In the genomic region with DNA sequence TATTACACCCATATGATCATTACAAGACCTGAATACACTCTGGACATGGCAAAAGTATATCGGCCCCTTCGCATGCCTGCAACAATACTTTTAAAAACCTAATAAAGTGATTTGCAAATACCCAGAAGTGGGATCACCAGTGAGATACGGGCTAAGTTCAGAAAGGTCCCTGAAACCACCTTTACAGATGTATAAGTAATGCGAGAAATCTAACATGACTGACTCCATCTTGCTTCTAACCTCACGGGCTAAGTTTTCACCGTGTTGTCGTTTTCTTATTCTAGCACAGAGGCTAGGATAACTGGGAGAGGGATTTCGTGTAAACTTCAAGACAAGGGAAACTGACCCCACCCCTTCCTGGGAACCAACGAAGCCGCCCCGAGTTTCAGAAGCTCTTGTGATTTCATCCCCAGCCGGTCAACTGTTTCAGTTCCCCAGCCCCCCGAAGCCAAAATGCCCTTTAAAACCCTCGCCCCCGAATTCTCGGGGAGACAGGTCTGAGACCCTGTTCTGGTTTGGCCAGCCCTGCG, we compare ENCODE assay signal across 8 cellular contexts. TPM values are rescaled to one million over a fixed set of nuclear protein-coding genes. Genes with fewer than 3 reads are reported as not detected.
A peak's percentile ranks its signal among the peaks of the same experiment; 100 is the strongest.
DNase-seq lines count a peak whose midpoint lies in the region; ATAC-seq, FAIRE-seq and TF ChIP-seq lines count a peak whose summit lies in the region.

No MANE protein-coding gene starts in this region.

- no peaks in the 10 kb centered on the region for H3K9me2 ChIP-seq in MM.1S (replicated peaks; ENCODE audit: insufficient read depth, low read length)

- no peak for TF ChIP-seq RAD21 in K562 (CRISPR knock-in tag; conservative IDR thresholded peaks at IDR 0.05 in 1 of 2, IDR thresholded peaks at IDR 0.05 in 1 of 2)

- CTCF ChIA-PET in K562 (lab: Yijun Ruan, JAX; ENCODE audit: low intra/inter-chr PET ratio), result no interaction called here

- TF ChIP-seq POLR2A in K562 (conservative IDR thresholded peaks at IDR 0.05), result no peak

- H3K27me3 ChIP-seq in MM.1S (replicated peaks; ENCODE audit: insufficient read depth, low read length) (no peaks in the 10 kb centered on the region), K562 (ENCODE audit: control insufficient read depth in 2 of 2, insufficient read depth in 2 of 2, low read length in 2 of 2) (no peaks in the 10 kb centered on the region), iPS-20b (ENCODE audit: insufficient read depth, low read length) (peaks cover 26% of the 10 kb centered on the region), small intestine (ENCODE audit: control insufficient read depth in 2 of 2, insufficient read depth in 2 of 2, low read length in 2 of 2) (no peaks in the 10 kb centered on the region)

- no peak for TF ChIP-seq EP300 in K562 (IDR thresholded peaks at IDR 0.05; ENCODE audit: low read length)

- H3K4me3 ChIP-seq in MM.1S (ENCODE audit: low read length) (peak overlapping the region; percentile 71), K562 (peak overlapping the region; percentile 68), iPS-20b (ENCODE audit: low read length) (peak overlapping the region; percentile 88), small intestine (ENCODE audit: low read depth in 1 of 2, low read length in 2 of 2) (peak overlapping the region; percentile 80 to 82)

- H3K9me3 ChIP-seq in MM.1S (replicated peaks; ENCODE audit: insufficient read depth, low read length), result no peaks in the 10 kb centered on the region
- no peaks in the 10 kb centered on the region for H3K9me3 ChIP-seq in K562 (replicated peaks; ENCODE audit: control insufficient read depth, insufficient read depth, low read depth, low read length)
- 0 out of 2 replicates have a peak, but pooled peaks cover 5% of the 10 kb centered on the region for H3K9me3 ChIP-seq in iPS-20b (ENCODE audit: insufficient read depth, low read depth, low read length)
- H3K9me3 ChIP-seq in small intestine (ENCODE audit: control insufficient read depth, low read depth), result no peaks in the 10 kb centered on the region

- H2AFZ ChIP-seq in MM.1S (ENCODE audit: low read length) (peak overlapping the region; percentile 72), K562 (ENCODE audit: low read depth, low read length) (peak overlapping the region; percentile 97)

- H4K20me1 ChIP-seq in MM.1S (ENCODE audit: insufficient read depth, low read length) (no peaks in the 10 kb centered on the region), K562 (replicated peaks; ENCODE audit: control insufficient read depth, insufficient read depth, low read length) (no peaks in the 10 kb centered on the region)

- intact Hi-C loops in K562 (cut with micrococcal nuclease), result loop anchor here (10.0 kb wide), 1 partner anchor 296 kb away; the partner anchor contains the start of genes CKAP2 and VPS36

- in situ Hi-C loops in K562 (cut with MboI), result no loop called here

- H3K4me1 ChIP-seq in MM.1S (ENCODE audit: low read length) (0 out of 2 replicates have a peak, but pooled peaks cover 4% of the 10 kb centered on the region), K562 (replicated peaks in 1 of 2; ENCODE audit: control insufficient read depth in 2 of 2, insufficient read depth in 2 of 2, low read length in 2 of 2) (peaks cover 8 to 10% of the 10 kb centered on the region in 2 experiments; a peak in 4 of 5 replicates), iPS-20b (ENCODE audit: insufficient read depth, low read length) (peaks cover 14% of the 10 kb centered on the region; the same call in 1 of the 2 replicates), small intestine (ENCODE audit: control insufficient read depth in 2 of 2, insufficient read depth in 1 of 2, low read depth in 1 of 2, low read length in 1 of 2) (peaks cover 5 to 12% of the 10 kb centered on the region in 2 donors)

- H3K9me1 ChIP-seq in K562 (ENCODE audit: control insufficient read depth, insufficient read depth, low read length), result no peaks in the 10 kb centered on the region

- 27% methylated on average over 9 of the region's 17 CpGs for WGBS in K562 (ENCODE audit: insufficient coverage, low coverage, missing lambda C conversion rate)
- 7 to 10% (median 10%) methylated on average over 17 of the region's 17 CpGs for WGBS in small intestine, 3 donors

- POLR2A ChIA-PET in K562 (lab: Yijun Ruan, JAX), result no interaction called here

- peak overlapping the region; percentile 84 for H3K27ac ChIP-seq in C4-2B
- H3K27ac ChIP-seq in MM.1S (ENCODE audit: low read length), result no peak overlapping the region
- H3K27ac ChIP-seq in K562 (ENCODE audit: extremely low read depth, low read depth, low read length), result peak overlapping the region; percentile 58; the same call in 1 of the 3 replicates
- H3K27ac ChIP-seq in iPS-20b (ENCODE audit: low read length), result no peak overlapping the region
- H3K27ac ChIP-seq in small intestine (ENCODE audit: low read depth in 1 of 2, low read length in 1 of 2), result peak overlapping the region; percentile 66 to 89

- no peaks in the 10 kb centered on the region for H3F3A ChIP-seq in MM.1S (ENCODE audit: insufficient read depth, low read length)

- FAIRE-seq in K562 (lab: Jason Lieb, UNC) (peak; percentile 57), small intestine (lab: Jason Lieb, UNC) (no peak)

- ATAC-seq in GM19463 (IDR thresholded peaks at IDR 0.05; ENCODE audit: unreplicated experiment), result peak; percentile 17
- peak; percentile 57 for ATAC-seq in K562
- no peak for ATAC-seq in HG02973 (IDR thresholded peaks at IDR 0.05; ENCODE audit: unreplicated experiment)

- peak overlapping the region; percentile 56; the same call in 1 of the 2 replicates for H3K9ac ChIP-seq in MM.1S (ENCODE audit: low read length)
- H3K9ac ChIP-seq in K562 (ENCODE audit: insufficient read depth in 1 of 2, low read depth in 2 of 2, low read length in 2 of 2), result peak overlapping the region; percentile 72 to 92; a peak in 3 of 4 replicates
- peak overlapping the region; percentile 76 for H3K9ac ChIP-seq in iPS-20b (ENCODE audit: low read depth, low read length)

- BruUV-seq in K562 (replicated peaks; lab: Mats Ljungman, UMichigan), result no TSS peak

- H3K4me2 ChIP-seq in MM.1S (ENCODE audit: low read depth, low read length) (peak overlapping the region; percentile 50), K562 (ENCODE audit: insufficient read depth, low read length) (peak overlapping the region; percentile 63)

- TF ChIP-seq CTCF in C4-2B (conservative IDR thresholded peaks at IDR 0.05) (no peak), MM.1S (IDR thresholded peaks at IDR 0.05; ENCODE audit: low read length) (no peak), K562 (IDR thresholded peaks at IDR 0.05 in 2 of 3, conservative IDR thresholded peaks at IDR 0.05 in 1 of 3; ENCODE audit: insufficient read depth in 2 of 3, low read depth in 1 of 3, low read length in 3 of 3) (no peak)

- no peaks in the 10 kb centered on the region for H3K79me2 ChIP-seq in MM.1S (ENCODE audit: low read length)
- H3K79me2 ChIP-seq in K562 (ENCODE audit: control insufficient read depth, insufficient read depth, low read length), result no peaks in the 10 kb centered on the region

- no peaks in the 10 kb centered on the region for H3K36me3 ChIP-seq in MM.1S (replicated peaks; ENCODE audit: insufficient read depth, low read length)
- no peaks in the 10 kb centered on the region for H3K36me3 ChIP-seq in K562 (ENCODE audit: control insufficient read depth, insufficient read depth, low read length)
- H3K36me3 ChIP-seq in iPS-20b (ENCODE audit: insufficient read depth, low read depth, low read length), result no peaks in the 10 kb centered on the region
- H3K36me3 ChIP-seq in small intestine (ENCODE audit: control insufficient read depth in 2 of 2, insufficient read depth in 2 of 2, low read length in 2 of 2), result no peaks in the 10 kb centered on the region

- DNase-seq in MM.1S, result no peak
- DNase-seq in K562 (ENCODE audit: extremely low read depth in 1 of 4, low spot score in 3 of 4), result peak in 3 of 4 experiments; percentile 9 to 33 (median 26)
- peak; percentile 53 for DNase-seq in small intestine
- no peak for DNase-seq in ecto neural progenitor cell (ENCODE audit: low spot score)

RNA-seq across cellular contexts. Expression of gene NEK3, which starts 0.7 kb away (rescaled TPM):
- 4.2 and 12.8 TPM in 2 replicates for total RNA-seq in K562 (2011; cell fraction: chromatin; rRNA removed; ENCODE audit: low replicate concordance)
- total RNA-seq in K562 (2011; cell fraction: nucleolus; rRNA removed), result 1.8 and 3.4 TPM in 2 replicates
- total RNA-seq in K562 (2011; cell fraction: nucleoplasm; rRNA removed), result 3.9 and 6.0 TPM in 2 replicates
- total RNA-seq in K562 (2014; rRNA removed) (5.3 and 6.4 TPM in 2 replicates), K562 (2014; rRNA removed; fragmentation: Illumina TruSeq; extraction: Trizol) (7.1 and 8.3 TPM in 2 replicates), K562 (2015; rRNA removed; fragmentation: Illumina TruSeq; extraction: Trizol) (6.7 and 7.5 TPM in 2 replicates), K562 (2021) (3.6 and 6.2 TPM in 2 replicates)
- polyA plus RNA-seq in K562 (2011; rRNA removed) (4.8 and 10.0 TPM in 2 replicates), K562 (2014; fragmentation: Illumina TruSeq; extraction: Trizol) (8.7 and 10.3 TPM in 2 replicates), K562 (2014; fragmentation: Nextera tagmentation; extraction: Ambion mirVana) (10 to 100 TPM in 1 of 2 experiments, 1 to 10 TPM in 1; 9.3 to 11.0 TPM), K562 (2014; rRNA removed) (6.4 and 9.9 TPM in 2 replicates), small intestine (10 to 100 TPM; 20.6 to 44.3 (median 40.0) TPM)
- polyA plus RNA-seq in K562 (2011; cell fraction: cytosol; rRNA removed), result 1.5 and 2.3 TPM in 2 replicates
- 4.6 and 4.7 TPM in 2 replicates for polyA plus RNA-seq in K562 (2011; cell fraction: nucleus; rRNA removed)
- polyA plus RNA-seq in K562 (2012), result 5.4 and 6.5 TPM in 2 replicates
- 4.1 and 9.6 TPM in 2 replicates for polyA minus RNA-seq in K562 (2011; rRNA and poly(A)+ RNA removed)
- polyA minus RNA-seq in K562 (2011; cell fraction: cytosol; rRNA and poly(A)+ RNA removed), result 3.3 and 3.6 TPM in 2 replicates
- polyA minus RNA-seq in K562 (2011; cell fraction: nucleus; rRNA and poly(A)+ RNA removed), result 1.2 and 1.4 TPM in 2 replicates

RNA-seq across cellular contexts. Expression of gene NEK5, which starts 29.8 kb away (rescaled TPM):
- total RNA-seq in K562 (2011; cell fraction: chromatin; rRNA removed; ENCODE audit: low replicate concordance), result 0.35 and 1.3 TPM in 2 replicates
- 0.13 and 0.17 TPM in 2 replicates for total RNA-seq in K562 (2011; cell fraction: nucleolus; rRNA removed)
- total RNA-seq in K562 (2011; cell fraction: nucleoplasm; rRNA removed), result 0.44 and 0.46 TPM in 2 replicates
- total RNA-seq in K562 (2014; rRNA removed) (0.09 and 0.33 TPM in 2 replicates), K562 (2014; rRNA removed; fragmentation: Illumina TruSeq; extraction: Trizol) (0.32 and 0.44 TPM in 2 replicates), K562 (2015; rRNA removed; fragmentation: Illumina TruSeq; extraction: Trizol) (0.29 and 0.34 TPM in 2 replicates), K562 (2021) (0.11 and 0.33 TPM in 2 replicates)
- polyA plus RNA-seq in K562 (2011; rRNA removed) (0.35 and 0.39 TPM in 2 replicates), K562 (2014; fragmentation: Illumina TruSeq; extraction: Trizol) (0.28 and 0.36 TPM in 2 replicates), K562 (2014; fragmentation: Nextera tagmentation; extraction: Ambion mirVana) (under 1 TPM; 0.27 to 0.30 TPM), K562 (2014; rRNA removed) (0.27 and 0.42 TPM in 2 replicates), small intestine (under 1 TPM in 1 of 3 donors, not detected in 2; 0.19 TPM)
- polyA plus RNA-seq in K562 (2011; cell fraction: cytosol; rRNA removed), result 0.07 and 0.24 TPM in 2 replicates
- 0.23 and 0.34 TPM in 2 replicates for polyA plus RNA-seq in K562 (2011; cell fraction: nucleus; rRNA removed)
- 0.30 and 1.0 TPM in 2 replicates for polyA plus RNA-seq in K562 (2012)
- 0.07 and 0.42 TPM in 2 replicates for polyA minus RNA-seq in K562 (2011; rRNA and poly(A)+ RNA removed)
- not detected in 2 replicates for polyA minus RNA-seq in K562 (2011; cell fraction: cytosol; rRNA and poly(A)+ RNA removed)
- 0.13 and 0.22 TPM in 2 replicates for polyA minus RNA-seq in K562 (2011; cell fraction: nucleus; rRNA and poly(A)+ RNA removed)

Comparison
In these comparisons a context has a peak if more than half of its experiments do, and no peak if none do; other contexts are left out.
1. H3K27ac ChIP-seq: peak in C4-2B (single experiment), K562 (single experiment) and small intestine (2 of 2); none in MM.1S (single experiment) and iPS-20b (single experiment).
2. DNase-seq: peak in K562 (3 of 4) and small intestine (single experiment); none in MM.1S (single experiment) and ecto neural progenitor cell (single experiment).
3. Peak in every context shown above with its lines, with median percentiles within 50 percentile points of each other: H3K4me3 ChIP-seq and H3K9ac ChIP-seq.